In the genomic region with DNA sequence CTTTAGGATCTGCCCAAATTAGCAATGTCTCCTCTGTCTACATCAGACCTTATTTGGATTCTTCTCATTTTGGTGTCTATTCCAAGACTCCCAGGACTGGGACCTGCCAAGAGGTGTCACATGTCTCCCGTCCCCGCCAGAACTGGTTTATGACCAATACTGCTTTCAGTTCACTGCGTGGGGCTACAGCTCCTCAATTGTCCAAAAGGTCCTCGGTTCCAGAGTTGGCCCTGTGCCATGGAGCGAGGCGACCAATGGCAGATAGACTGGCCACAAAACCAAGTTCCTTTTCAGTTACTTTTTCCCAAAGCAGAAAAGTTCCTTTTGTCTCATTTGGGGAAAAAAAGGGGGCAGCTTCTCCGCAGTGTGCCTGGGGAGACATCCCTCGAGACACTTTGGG, we compare ENCODE assay signal across 13 cellular contexts.
"Had no signal": no experiment of that assay in that cellular context is flagged by ENCODE, and none has a peak within 500 bp of the region (broad histone marks: within the 10 kb centered on the region; RNA-seq: fewer than 3 reads in every experiment).

No MANE protein-coding gene starts in this region.

- H3K4me3 ChIP-seq: adrenal gland, gastroesophageal sphincter, left ventricle myocardium inferior had no signal

- H3K27ac ChIP-seq: adrenal gland, gastroesophageal sphincter, left ventricle myocardium inferior had no signal

- DNase-seq: activated B cell treated with CpG ODN at 0.5 μM for 24 hours; activated CD4-positive, alpha-beta T cell treated with anti-CD3 and anti-CD28 coated beads for 48 hours; activated CD8-positive, alpha-beta T cell treated with anti-CD3 and anti-CD28 coated beads for 36 hours; activated effector memory CD4-positive, alpha-beta T cell treated with Interleukin-2 at 50 U/mL for 16 hours; activated T-cell treated with anti-CD3 and anti-CD28 coated beads, Interleukin-2, amount 50 U/mL, for 4 hours; dermis blood vessel endothelial cell; endodermal cell; left ventricle myocardium inferior; mesendoderm; stimulated activated CD4-positive, alpha-beta T cell treated with anti-CD3 and anti-CD28 coated beads, Interleukin-12 subunit alpha, Interleukin-12 subunit beta, amount 100 ng/mL, for 4 hours; trophoblast cell had no signal

- H3K27me3 ChIP-seq: adrenal gland, gastroesophageal sphincter had no signal
